1 cellular context compared by ENCODE assay signal in genomic region chr17:42679492-42680330, GRCh38.
TF ChIP-seq lines count a peak whose summit lies in the region.

No MANE protein-coding gene starts in this region.

TF ChIP-seq in WTC11, 78 proteins besides CTCF, POLR2A, EP300 and RAD21 (continued from another document and continues in another):
- TF ChIP-seq E2F5 (CRISPR knock-in tag; IDR thresholded peaks at IDR 0.05), result peak; percentile 99
- peak; percentile 76 for TF ChIP-seq PRDM15 (CRISPR knock-in tag; IDR thresholded peaks at IDR 0.05)
- no peak for TF ChIP-seq ATF6 (CRISPR knock-in tag; IDR thresholded peaks at IDR 0.05)
- TF ChIP-seq ZNF317 (CRISPR knock-in tag; IDR thresholded peaks at IDR 0.05; ENCODE audit: borderline replicate concordance, low read depth), result peak; percentile 77
- peak; percentile 85 for TF ChIP-seq E2F1 (CRISPR knock-in tag; IDR thresholded peaks at IDR 0.05)
- TF ChIP-seq ZNF396 (CRISPR knock-in tag; IDR thresholded peaks at IDR 0.05; ENCODE audit: borderline replicate concordance), result no peak
- TF ChIP-seq TEAD4 (CRISPR knock-in tag; IDR thresholded peaks at IDR 0.05), result 0 out of 2 replicates have a peak, but pooled peaks have one; percentile 8
- 0 out of 2 replicates have a peak, but pooled peaks have one; percentile 2 for TF ChIP-seq IRF2 (CRISPR knock-in tag; IDR thresholded peaks at IDR 0.05; ENCODE audit: borderline replicate concordance, low read depth)
- no peak for TF ChIP-seq ZNF512 (CRISPR knock-in tag; IDR thresholded peaks at IDR 0.05; ENCODE audit: borderline replicate concordance)
- no peak for TF ChIP-seq RORB (CRISPR knock-in tag; IDR thresholded peaks at IDR 0.05)
- peak; percentile 94 for TF ChIP-seq ESRRA (CRISPR knock-in tag; IDR thresholded peaks at IDR 0.05; ENCODE audit: borderline replicate concordance)
- peak; percentile 69; the same call in 1 of the 2 replicates for TF ChIP-seq ATF2 (CRISPR knock-in tag; IDR thresholded peaks at IDR 0.05; ENCODE audit: borderline replicate concordance, low read depth)
- peak; percentile 87 for TF ChIP-seq E2F4 (CRISPR knock-in tag; IDR thresholded peaks at IDR 0.05; ENCODE audit: borderline replicate concordance, low read depth)
- TF ChIP-seq ZNF138 (CRISPR knock-in tag; conservative IDR thresholded peaks at IDR 0.05), result 0 out of 2 replicates have a peak, but pooled peaks have one; percentile 54
- TF ChIP-seq JUN (CRISPR knock-in tag; IDR thresholded peaks at IDR 0.05), result peak; percentile 89; the same call in 1 of the 2 replicates
- no peak for TF ChIP-seq AR (CRISPR knock-in tag; IDR thresholded peaks at IDR 0.05)
- TF ChIP-seq RELA (CRISPR knock-in tag; IDR thresholded peaks at IDR 0.05; ENCODE audit: borderline replicate concordance), result peak; percentile 96; the same call in 1 of the 2 replicates
- peak; percentile 84; the same call in 1 of the 2 replicates for TF ChIP-seq ZNF281 (CRISPR knock-in tag; IDR thresholded peaks at IDR 0.05)
- TF ChIP-seq KAT7 (CRISPR knock-in tag; IDR thresholded peaks at IDR 0.05; ENCODE audit: borderline replicate concordance), result peak; percentile 77; the same call in 1 of the 2 replicates
- TF ChIP-seq GRHL2 (CRISPR knock-in tag; IDR thresholded peaks at IDR 0.05; ENCODE audit: insufficient replicate concordance, severe bottlenecking), result no peak
- no peak; the same call in 1 of the 2 replicates for TF ChIP-seq ZNF121 (CRISPR knock-in tag; IDR thresholded peaks at IDR 0.05)
- no peak for TF ChIP-seq CBFB (CRISPR knock-in tag; IDR thresholded peaks at IDR 0.05; ENCODE audit: low read depth)
- TF ChIP-seq SP1 (CRISPR knock-in tag; conservative IDR thresholded peaks at IDR 0.05), result peak; percentile 85
- TF ChIP-seq CREB1 (CRISPR knock-in tag; IDR thresholded peaks at IDR 0.05), result no peak
- TF ChIP-seq SMAD3 (CRISPR knock-in tag; IDR thresholded peaks at IDR 0.05; ENCODE audit: borderline replicate concordance), result peak; percentile 96
- TF ChIP-seq GABPB1 (CRISPR knock-in tag; IDR thresholded peaks at IDR 0.05), result no peak
- peak; percentile 99 for TF ChIP-seq FOXP4 (CRISPR knock-in tag; IDR thresholded peaks at IDR 0.05)
- peak; percentile 98 for TF ChIP-seq TEAD1 (CRISPR knock-in tag; IDR thresholded peaks at IDR 0.05)
- no peak for TF ChIP-seq ZNF671 (CRISPR knock-in tag; IDR thresholded peaks at IDR 0.05)
- TF ChIP-seq EMX1 (CRISPR knock-in tag; IDR thresholded peaks at IDR 0.05), result no peak
- peak; percentile 100 for TF ChIP-seq MAX (CRISPR knock-in tag; IDR thresholded peaks at IDR 0.05)
- TF ChIP-seq ZMAT4 (CRISPR knock-in tag; IDR thresholded peaks at IDR 0.05), result no peak
- TF ChIP-seq OVOL2 (CRISPR knock-in tag; IDR thresholded peaks at IDR 0.05; ENCODE audit: borderline replicate concordance), result no peak
